9 cellular contexts compared by ENCODE assay signal in genomic region chr13:73849292-73849691, GRCh38.
DNase-seq lines count a peak whose midpoint lies in the region; ATAC-seq and TF ChIP-seq lines count a peak whose summit lies in the region.
"Had no signal": no experiment of that assay in that cellular context is flagged by ENCODE, and none has a peak within 500 bp of the region (broad histone marks: within the 10 kb centered on the region; RNA-seq: fewer than 3 reads in every experiment).

No MANE protein-coding gene starts in this region.

- peak; percentile 54 for ATAC-seq in HG02938 (IDR thresholded peaks at IDR 0.05; ENCODE audit: unreplicated experiment)
- peak; percentile 49 to 57 (median 52) for ATAC-seq in right lobe of liver
- ATAC-seq in HG03354 (IDR thresholded peaks at IDR 0.05; ENCODE audit: poor library complexity, severe bottlenecking, unreplicated experiment): no peak

- TF ChIP-seq POLR2A in right lobe of liver (IDR thresholded peaks at IDR 0.05): no peak
- TF ChIP-seq POLR2A in vagina (IDR thresholded peaks at IDR 0.05): no peak

- H3K4me1 ChIP-seq in right lobe of liver: no peaks in the 10 kb centered on the region
- H3K4me1 ChIP-seq in vagina: no peaks in the 10 kb centered on the region

- intact Hi-C loops in right lobe of liver (cut with DNase I): no loop called here
- intact Hi-C loops in vagina (cut with DNase I): no loop called here

- WGBS in right lobe of liver (ENCODE audit: insufficient coverage, low coverage, low lambda C conversion rate, missing lambda C conversion rate): 68% methylated on average over 5 of the region's 5 CpGs

- H3K27me3 ChIP-seq in right lobe of liver (no peaks in the 10 kb centered on the region), vagina (no peaks in the 10 kb centered on the region)

- H3K4me3 ChIP-seq in WI38 (ENCODE audit: low read depth, low read length): no peak overlapping the region
- H3K4me3 ChIP-seq in right lobe of liver: no peak overlapping the region
- H3K4me3 ChIP-seq in vagina: no peak overlapping the region

- DNase-seq in NCI-H82 (lab: John Stamatoyannopoulos, UW): peak; percentile 60
- DNase-seq in NCI-H82 treated with DMSO at 0.1 percent for 48 hours (lab: John Stamatoyannopoulos, UW; ENCODE audit: unreplicated experiment): no peak
- no peak for DNase-seq in right lobe of liver
- DNase-seq in mesenteric fat pad (ENCODE audit: low spot score): no peak
- DNase-seq in vagina (ENCODE audit: extremely low spot score in 2 of 2): no peak
- DNase-seq: activated naive CD8-positive, alpha-beta T cell treated with anti-CD3 and anti-CD28 coated beads, Interleukin-2, amount 10 ng/mL, durations not matched to agents 7 days and 5 days had no signal

- H3K27ac ChIP-seq in right lobe of liver (no peak overlapping the region), vagina (no peak overlapping the region)

- peaks cover 0 to 6% (median 0%) of the 10 kb centered on the region in 4 donors for H3K36me3 ChIP-seq in right lobe of liver
- no peaks in the 10 kb centered on the region for H3K36me3 ChIP-seq in vagina

- peak; percentile 39; the same call in 1 of the 2 replicates for TF ChIP-seq CTCF in WI38 (IDR thresholded peaks at IDR 0.05; ENCODE audit: low read depth, low read length)
- TF ChIP-seq CTCF in right lobe of liver (IDR thresholded peaks at IDR 0.05): peak; percentile 26 to 38 (median 30)
- peak in 1 of 3 experiments; percentile 9 for TF ChIP-seq CTCF in vagina (IDR thresholded peaks at IDR 0.05)

- H3K9me3 ChIP-seq in right lobe of liver: no peaks in the 10 kb centered on the region
- no peaks in the 10 kb centered on the region for H3K9me3 ChIP-seq in vagina
